ENCODE assay signal across 12 cellular contexts in genomic region chr4:131426023-131426758, GRCh38.
DNase-seq lines count a peak whose midpoint lies in the region; ATAC-seq and TF ChIP-seq lines count a peak whose summit lies in the region.
"Had no signal": no experiment of that assay in that cellular context is flagged by ENCODE, and none has a peak within 500 bp of the region (broad histone marks: within the 10 kb centered on the region; RNA-seq: fewer than 3 reads in every experiment).

No MANE protein-coding gene starts in this region.

- H3K36me3 ChIP-seq in spleen: no peaks in the 10 kb centered on the region

- H3K4me1 ChIP-seq in spleen: no peaks in the 10 kb centered on the region

- 79 to 92% (median 85%) methylated on average over 3 of the region's 3 CpGs for WGBS in spleen, 5 donors

- TF ChIP-seq CTCF in epithelial cell of esophagus (IDR thresholded peaks at IDR 0.05; ENCODE audit: insufficient read depth, low read depth, low read length, missing control alignments): no peak
- TF ChIP-seq CTCF in spleen (IDR thresholded peaks at IDR 0.05 in 8 of 11, conservative IDR thresholded peaks at IDR 0.05 in 3 of 11): no peak

- H3K27ac ChIP-seq in spleen: no peak overlapping the region

- no peak for TF ChIP-seq POLR2A in spleen (IDR thresholded peaks at IDR 0.05)

- no peak overlapping the region for H3K4me3 ChIP-seq in epithelial cell of esophagus (ENCODE audit: low read length)
- H3K4me3 ChIP-seq in spleen: no peak overlapping the region

- H3K27me3 ChIP-seq in spleen (replicated peaks in 1 of 7): no peaks in the 10 kb centered on the region

- DNase-seq in Kasumi-1 (lab: John Stamatoyannopoulos, UW) (peak; percentile 64 to 69), epithelial cell of esophagus (ENCODE audit: low read depth) (peak; percentile 2), NCI-H510A treated with DMSO at 0.1 percent for 48 hours (lab: John Stamatoyannopoulos, UW) (no peak), spleen (no peak), DMS53 treated with DMSO at 0.1 percent for 48 hours (lab: John Stamatoyannopoulos, UW; ENCODE audit: unreplicated experiment) (no peak)
- DNase-seq: activated B cell treated with CpG ODN at 0.5 μM for 24 hours, hippocampal formation, NCI-H1436, right cardiac atrium had no signal

- peaks cover 0 to 31% (median 4%) of the 10 kb centered on the region in 8 donors for H3K9me3 ChIP-seq in spleen

- ATAC-seq in GM18870 (IDR thresholded peaks at IDR 0.05; ENCODE audit: unreplicated experiment) (peak; percentile 94), HG02798 (IDR thresholded peaks at IDR 0.05; ENCODE audit: poor library complexity, unreplicated experiment) (peak; percentile 69)
- ATAC-seq: esophagus mucosa, right cardiac atrium had no signal

- intact Hi-C loops in spleen (cut with DNase I; ENCODE audit: low total_unique reads): no loop called here

Comparison
In these comparisons a context has a peak if more than half of its experiments do, and no peak if none do; other contexts are left out.
1. DNase-seq: peak in Kasumi-1 (2 of 2) and epithelial cell of esophagus (single experiment); none in NCI-H510A treated with DMSO at 0.1 percent for 48 hours (single experiment), spleen (single experiment) and DMS53 treated with DMSO at 0.1 percent for 48 hours (single experiment).